8 cellular contexts compared by ENCODE assay signal in the genomic region with DNA sequence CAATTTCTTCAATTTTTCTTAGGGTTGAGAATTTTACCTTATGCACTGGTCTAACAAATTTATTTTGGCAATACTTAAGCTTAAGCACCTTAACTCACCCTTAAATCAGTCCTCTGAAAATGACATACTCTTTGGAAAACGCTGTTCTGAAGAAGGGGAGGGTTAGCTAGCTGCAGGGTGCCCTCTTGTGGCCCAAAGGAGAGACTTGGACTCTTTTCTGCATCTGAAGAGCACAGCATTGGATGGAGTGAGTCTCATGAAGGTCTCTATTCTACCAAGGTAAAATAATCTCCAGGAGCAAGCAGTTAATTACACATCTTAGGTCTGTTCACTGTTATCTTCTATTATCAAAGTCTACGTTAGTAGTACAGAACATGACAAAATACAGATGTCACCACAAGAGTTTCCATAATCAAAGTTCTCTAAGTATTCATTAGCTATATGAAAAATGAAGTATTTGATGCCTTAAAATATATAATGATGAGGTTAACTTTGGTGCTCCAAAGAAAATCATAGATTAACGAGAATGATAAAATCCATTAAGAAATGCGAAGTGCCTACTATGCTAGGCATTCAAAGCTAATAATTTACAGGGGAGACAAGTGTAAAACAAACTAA. TPM values are rescaled to one million over a fixed set of nuclear protein-coding genes. Genes with fewer than 3 reads are reported as not detected.
DNase-seq lines count a peak whose midpoint lies in the region; ATAC-seq, FAIRE-seq and TF ChIP-seq lines count a peak whose summit lies in the region.

No MANE protein-coding gene starts in this region.

- DNase-seq in DMS114 treated with DMSO at 0.1 percent for 48 hours (lab: John Stamatoyannopoulos, UW; ENCODE audit: unreplicated experiment) (peak; percentile 50), GM20000 (ENCODE audit: low spot score) (peak; percentile 36), LNCaP clone FGC (ENCODE audit: low read depth) (no peak), T47D (ENCODE audit: low read depth in 1 of 2, low spot score in 1 of 2) (peak; percentile 5 to 61), kidney (peak; percentile 17)
- peak; percentile 24 for DNase-seq in stimulated activated CD8-positive, alpha-beta memory T cell treated with anti-CD3 and anti-CD28 coated beads, Interleukin-12 subunit alpha, Interleukin-12 subunit beta, amount 100 ng/mL, for 1 hour (ENCODE audit: low read depth)

- in situ Hi-C loops in T47D (cut with HindIII; ENCODE audit: low pct_unique_long_range_greater_than_20kb, low sequenced_read_pairs), result no loop called here

- H3K27me3 ChIP-seq in SU-DHL-6 (ENCODE audit: low read length), result no peaks in the 10 kb centered on the region

- no peak overlapping the region for H3K4me2 ChIP-seq in SU-DHL-6 (ENCODE audit: low read depth, low read length, poor library complexity, severe bottlenecking)

- intact Hi-C loops in kidney (cut with DNase I), result no loop called here

- peak; percentile 64 for TF ChIP-seq CTCF in GM20000 (IDR thresholded peaks at IDR 0.05; ENCODE audit: extremely low read depth, missing control alignments)
- peak; percentile 71 for TF ChIP-seq CTCF in LNCaP clone FGC (IDR thresholded peaks at IDR 0.05; ENCODE audit: control insufficient read depth, extremely low read depth, insufficient read depth)
- TF ChIP-seq CTCF in SU-DHL-6 (IDR thresholded peaks at IDR 0.05; ENCODE audit: insufficient read depth, low read length, poor library complexity, severe bottlenecking), result peak; percentile 93
- TF ChIP-seq CTCF in kidney (IDR thresholded peaks at IDR 0.05; ENCODE audit: borderline replicate concordance, extremely low read depth, insufficient read depth), result peak; percentile 52

- ATAC-seq in HG02970 (IDR thresholded peaks at IDR 0.05; ENCODE audit: low FRiP score, unreplicated experiment), result no peak

- H3K9ac ChIP-seq in SU-DHL-6 (ENCODE audit: low read length) (no peak overlapping the region), kidney (ENCODE audit: low read length in 2 of 2) (no peak overlapping the region)

- no peak for FAIRE-seq in kidney (lab: Jason Lieb, UNC)

- peaks cover 74% of the 10 kb centered on the region for H4K20me1 ChIP-seq in SU-DHL-6 (ENCODE audit: low read depth, low read length)

- peaks cover 99% of the 10 kb centered on the region for H3K79me2 ChIP-seq in SU-DHL-6 (ENCODE audit: insufficient read depth, low read length)

- H3K9me3 ChIP-seq in SU-DHL-6 (ENCODE audit: insufficient read depth, low read length), result no peaks in the 10 kb centered on the region
- H3K9me3 ChIP-seq in kidney (ENCODE audit: control insufficient read depth in 1 of 2, low read length in 2 of 2), result no peaks in the 10 kb centered on the region

- H3K4me3 ChIP-seq in LNCaP clone FGC (ENCODE audit: low read depth, low read length) (no peak overlapping the region), SU-DHL-6 (ENCODE audit: insufficient read depth, low read length, poor library complexity, severe bottlenecking) (no peak overlapping the region), kidney (ENCODE audit: low read length in 2 of 2) (no peak overlapping the region)

- H3K9me2 ChIP-seq in SU-DHL-6 (replicated peaks; ENCODE audit: insufficient read depth, low read length), result no peaks in the 10 kb centered on the region

- no peak overlapping the region for H3K27ac ChIP-seq in SU-DHL-6 (ENCODE audit: low read depth, low read length)
- no peak overlapping the region for H3K27ac ChIP-seq in kidney (ENCODE audit: low read depth in 2 of 2, low read length in 2 of 2)

- H3K36me3 ChIP-seq in SU-DHL-6 (ENCODE audit: low read length) (peaks cover 32% of the 10 kb centered on the region), kidney (ENCODE audit: control insufficient read depth in 1 of 2, insufficient read depth in 2 of 2, low read length in 2 of 2) (peaks cover 0 to 5% of the 10 kb centered on the region in 2 donors)

- peaks cover 0 to 3% of the 10 kb centered on the region in 2 donors for H3K4me1 ChIP-seq in kidney (ENCODE audit: control insufficient read depth in 1 of 2, insufficient read depth in 1 of 2, low read depth in 1 of 2, low read length in 2 of 2)

- no peak overlapping the region for H2AFZ ChIP-seq in SU-DHL-6 (ENCODE audit: low read depth, low read length, severe bottlenecking)

- H3F3A ChIP-seq in SU-DHL-6 (ENCODE audit: insufficient read depth), result peaks cover 27% of the 10 kb centered on the region; the same call in 1 of the 2 replicates

RNA-seq across cellular contexts. Expression of gene PUM2, which starts 24.4 kb away (rescaled TPM):
- total RNA-seq in kidney, result 94.3 TPM
- 22.0 TPM for polyA plus RNA-seq in kidney (ENCODE audit: insufficient read depth, low read depth, low replicate concordance)
